Comparison of ENCODE assay signal across 1 cellular context in the genomic region with DNA sequence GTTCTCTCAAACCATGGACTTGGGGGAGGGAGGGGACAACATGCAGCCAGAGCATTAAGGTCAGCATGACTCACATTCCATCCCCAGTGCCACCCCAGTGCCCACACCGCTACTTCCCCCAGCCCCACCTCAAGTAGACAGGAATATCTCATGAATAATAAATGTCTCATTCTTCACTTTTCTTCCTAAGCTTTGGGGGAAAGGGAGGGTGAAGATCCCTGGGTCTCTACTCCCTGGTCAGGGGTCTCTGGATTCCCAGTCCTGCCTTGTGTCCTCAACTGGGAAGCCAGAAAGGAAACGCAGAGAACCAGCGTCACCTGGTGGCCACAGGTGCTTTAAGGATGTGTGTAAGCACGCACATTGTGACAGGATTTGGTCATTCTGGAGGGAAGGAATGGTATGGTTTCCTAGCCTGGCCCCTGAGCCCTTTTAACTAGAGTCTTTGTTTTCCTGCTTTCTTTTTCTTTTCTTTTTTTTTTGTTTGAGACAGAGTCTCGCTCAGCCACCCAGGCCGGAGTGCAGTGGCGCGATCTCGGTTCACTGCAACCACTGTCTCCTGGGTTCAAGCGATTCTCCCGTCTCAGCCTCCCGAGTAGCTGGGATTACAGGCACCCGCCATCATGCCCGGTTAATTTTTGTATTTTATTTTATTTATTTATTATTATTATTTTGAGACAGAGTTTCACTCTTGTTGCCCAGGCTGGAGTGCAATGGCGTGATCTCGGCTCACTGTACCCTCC.
TF ChIP-seq lines count a peak whose summit lies in the region.

No MANE protein-coding gene starts in this region.

TF ChIP-seq in IMR-90, 13 proteins besides CTCF, POLR2A, EP300 and RAD21 (continued from another document):
- peak; percentile 90 for TF ChIP-seq SMC3 (IDR thresholded peaks at IDR 0.05; ENCODE audit: low read depth, low read length)
